Comparison of ENCODE assay signal across 22 cellular contexts in genomic region chrX:9628779-9629493, GRCh38.
DNase-seq lines count a peak whose midpoint lies in the region; ATAC-seq and TF ChIP-seq lines count a peak whose summit lies in the region.
"Had no signal": no experiment of that assay in that cellular context is flagged by ENCODE, and none has a peak within 500 bp of the region (broad histone marks: within the 10 kb centered on the region; RNA-seq: fewer than 3 reads in every experiment).

No MANE protein-coding gene starts in this region.

- no peak for DNase-seq in activated naive CD8-positive, alpha-beta T cell treated with anti-CD3 and anti-CD28 coated beads for 36 hours
- peak; percentile 41 for DNase-seq in colonic mucosa
- DNase-seq in right lobe of liver, result peak; percentile 61 to 81 (median 80)
- DNase-seq in T-helper 1 cell, result no peak
- no peak for DNase-seq in GM13976 (ENCODE audit: low spot score)
- DNase-seq: DMS79, GM23248, MV-4-11, NCI-H1694, NCI-H2081, NCI-H2171, NCI-H345, NCI-H524, NCI-H774, OCI-M1, SJCRH30 had no signal

- no peak for TF ChIP-seq POLR2A in right lobe of liver (IDR thresholded peaks at IDR 0.05)

- intact Hi-C loops in colonic mucosa (cut with DNase I), result no loop called here
- intact Hi-C loops in right lobe of liver (cut with DNase I), result no loop called here

- H3K4me3 Mint-ChIP-seq in activated naive CD8-positive, alpha-beta T cell, result no peak overlapping the region
- H3K4me3 Mint-ChIP-seq in activated naive CD8-positive, alpha-beta T cell treated with anti-CD3 and anti-CD28 coated beads for 36 hours, result no peak overlapping the region
- H3K4me3 Mint-ChIP-seq: B cell, IgD-negative memory B cell had no signal

- in situ Hi-C loops in GM13976 (cut with MboI; ENCODE audit: low sequenced_read_pairs, unreplicated experiment), result no loop called here

- peaks cover 3% of the 10 kb centered on the region for H3K36me3 Mint-ChIP-seq in activated naive CD8-positive, alpha-beta T cell
- H3K36me3 Mint-ChIP-seq in activated naive CD8-positive, alpha-beta T cell treated with anti-CD3 and anti-CD28 coated beads for 36 hours, result peaks cover 2% of the 10 kb centered on the region

- H3K27me3 ChIP-seq in colonic mucosa, result no peaks in the 10 kb centered on the region
- H3K27me3 ChIP-seq in right lobe of liver, result no peaks in the 10 kb centered on the region
- H3K27me3 ChIP-seq: SJCRH30 had no signal

- H3K4me3 ChIP-seq in colonic mucosa (no peak overlapping the region), right lobe of liver (no peak overlapping the region)
- H3K4me3 ChIP-seq: GM23248, HAP-1, SJCRH30 had no signal

- no peak for TF ChIP-seq CTCF in colonic mucosa (IDR thresholded peaks at IDR 0.05)
- TF ChIP-seq CTCF in right lobe of liver (IDR thresholded peaks at IDR 0.05), result no peak
- TF ChIP-seq CTCF in GM13976 (IDR thresholded peaks at IDR 0.05; ENCODE audit: borderline replicate concordance, control extremely low read depth, extremely low read depth, insufficient read depth, missing control alignments), result no peak

- peak overlapping the region; percentile 3 for H3K27ac Mint-ChIP-seq in activated naive CD8-positive, alpha-beta T cell
- H3K27ac Mint-ChIP-seq in activated naive CD8-positive, alpha-beta T cell treated with anti-CD3 and anti-CD28 coated beads for 36 hours, result no peak overlapping the region
- H3K27ac Mint-ChIP-seq: B cell, IgD-negative memory B cell had no signal

- 54% methylated on average over 3 of the region's 6 CpGs for WGBS in right lobe of liver (ENCODE audit: insufficient coverage, low coverage, low lambda C conversion rate, missing lambda C conversion rate)

- no peaks in the 10 kb centered on the region for H3K9me3 ChIP-seq in colonic mucosa
- H3K9me3 ChIP-seq in right lobe of liver, result no peaks in the 10 kb centered on the region
- H3K9me3 ChIP-seq: HAP-1, SJCRH30 had no signal

- no peaks in the 10 kb centered on the region for H3K27me3 Mint-ChIP-seq in activated naive CD8-positive, alpha-beta T cell
- H3K27me3 Mint-ChIP-seq in activated naive CD8-positive, alpha-beta T cell treated with anti-CD3 and anti-CD28 coated beads for 36 hours, result no peaks in the 10 kb centered on the region
- H3K27me3 Mint-ChIP-seq: B cell, IgD-negative memory B cell had no signal

- ATAC-seq in right lobe of liver, result peak; percentile 96 to 98 (median 98)
- ATAC-seq in GM18520 (IDR thresholded peaks at IDR 0.05; ENCODE audit: unreplicated experiment), result no peak
- no peak for ATAC-seq in GM18868 (IDR thresholded peaks at IDR 0.05; ENCODE audit: unreplicated experiment)

- no peak overlapping the region for H3K27ac ChIP-seq in colonic mucosa
- H3K27ac ChIP-seq in right lobe of liver, result peak overlapping the region in 2 of 3 donors; percentile 56 to 63
- H3K27ac ChIP-seq: GM23248, SJCRH30 had no signal

- H3K36me3 ChIP-seq in colonic mucosa (no peaks in the 10 kb centered on the region), right lobe of liver (no peaks in the 10 kb centered on the region)
- H3K36me3 ChIP-seq: HAP-1, SJCRH30 had no signal

- H3K4me1 ChIP-seq in colonic mucosa (no peaks in the 10 kb centered on the region), right lobe of liver (peaks cover 0 to 12% (median 3%) of the 10 kb centered on the region in 4 donors)

- H3K9me3 Mint-ChIP-seq in activated naive CD8-positive, alpha-beta T cell (ENCODE audit: low read depth), result no peaks in the 10 kb centered on the region
- H3K9me3 Mint-ChIP-seq in activated naive CD8-positive, alpha-beta T cell treated with anti-CD3 and anti-CD28 coated beads for 36 hours, result no peaks in the 10 kb centered on the region

- peaks cover 35% of the 10 kb centered on the region for H3K4me1 Mint-ChIP-seq in activated naive CD8-positive, alpha-beta T cell (ENCODE audit: low read depth)
- H3K4me1 Mint-ChIP-seq in activated naive CD8-positive, alpha-beta T cell treated with anti-CD3 and anti-CD28 coated beads for 36 hours, result peaks cover 23% of the 10 kb centered on the region

- no peak overlapping the region for H3K9ac ChIP-seq in colonic mucosa (ENCODE audit: low read depth in 2 of 2, low read length in 2 of 2)
- H3K9ac ChIP-seq: GM23248 had no signal

Comparison
In these comparisons a context has a peak if more than half of its experiments do, and no peak if none do; other contexts are left out.
1. DNase-seq: peak in colonic mucosa (single experiment) and right lobe of liver (3 of 3); none in activated naive CD8-positive, alpha-beta T cell treated with anti-CD3 and anti-CD28 coated beads for 36 hours (single experiment), T-helper 1 cell (0 of 5) and GM13976 (single experiment).
2. ATAC-seq: peak in right lobe of liver (4 of 4); none in GM18520 (single experiment) and GM18868 (single experiment).